14 cellular contexts compared by ENCODE assay signal in genomic region chr2:150389487-150389886, GRCh38.
"Had no signal": no experiment of that assay in that cellular context is flagged by ENCODE, and none has a peak within 500 bp of the region (broad histone marks: within the 10 kb centered on the region; RNA-seq: fewer than 3 reads in every experiment).

No MANE protein-coding gene starts in this region.

- H3K27me3 ChIP-seq: esophagus muscularis mucosa, foreskin keratinocyte, left lung, pancreas had no signal

- H3K4me1 ChIP-seq: foreskin keratinocyte, left lung, pancreas had no signal

- ATAC-seq: foreskin keratinocyte, left lung, pancreas, T-helper 17 cell had no signal

- H3K9me3 ChIP-seq: pancreas had no signal

- DNase-seq: activated B cell treated with CpG ODN at 0.5 μM for 24 hours; activated CD4-positive, alpha-beta T cell treated with anti-CD3 and anti-CD28 coated beads, Interleukin-2, amount 50 U/mL, for 1 hour; activated gamma-delta T cell; activated T-cell treated with anti-CD3 and anti-CD28 coated beads, Interleukin-2, amount 50 U/mL, for 1 hour; aorta; head of caudate nucleus; islet precursor cell; left lung; pancreas; small intestine; stimulated activated naive CD4-positive, alpha-beta T cell treated with Interleukin-2 at 50 U/mL for 16 hours; T-helper 17 cell had no signal

- H3K27ac ChIP-seq: esophagus muscularis mucosa, foreskin keratinocyte, left lung, pancreas had no signal

- H3K4me3 ChIP-seq: esophagus muscularis mucosa, left lung, pancreas had no signal

- H3K36me3 ChIP-seq: esophagus muscularis mucosa, left lung, pancreas had no signal
